Comparison of ENCODE assay signal across 8 cellular contexts in genomic region chr14:102509744-102510615, GRCh38. TPM values are rescaled to one million over a fixed set of nuclear protein-coding genes. Genes with fewer than 3 reads are reported as not detected.
DNase-seq lines count a peak whose midpoint lies in the region; ATAC-seq and TF ChIP-seq lines count a peak whose summit lies in the region.

Gene ANKRD9 (minus strand): TSS chr14:102509776. CDS start chr14:102507889, 1,887 bp downstream.

- intact Hi-C loops in dorsolateral prefrontal cortex (cut with DNase I): loop anchor here in 1 of 2 donors (10.0 kb wide), 1 partner anchor 545 kb away; the partner anchor contains the start of gene DYNC1H1
- intact Hi-C loops in right lobe of liver (cut with DNase I): loop anchor here in 1 of 2 donors (5.0 kb wide), 1 partner anchor 68 kb away; no protein-coding TSS in a partner anchor

- H3K4me3 ChIP-seq in dorsolateral prefrontal cortex: peak within 1 kb of the TSS; percentile 55 to 83 (median 70)
- peak within 1 kb of the TSS; percentile 41 to 63 (median 58) for H3K4me3 ChIP-seq in right lobe of liver

- H3K36me3 ChIP-seq in right lobe of liver: no peaks in the 10 kb centered on the region

- no peak for TF ChIP-seq POLR2A in right lobe of liver (IDR thresholded peaks at IDR 0.05)

- no peaks in the 10 kb centered on the region for H3K27me3 Mint-ChIP-seq in activated CD4-positive, alpha-beta memory T cell treated with anti-CD3 and anti-CD28 coated beads, Interleukin-2, amount 10 ng/mL, durations not matched to agents 7 days and 5 days

- TF ChIP-seq CTCF in dorsolateral prefrontal cortex (IDR thresholded peaks at IDR 0.05 in 54 of 56, conservative IDR thresholded peaks at IDR 0.05 in 2 of 56; ENCODE audit: low read depth in 1 of 56, partially characterized antibody in 56 of 56) (peak in 18 of 56 donors; percentile 8 to 45 (median 21)), right lobe of liver (IDR thresholded peaks at IDR 0.05) (no peak)

- POLR2A ChIA-PET in activated CD4-positive, alpha-beta memory T cell treated with anti-CD3 and anti-CD28 coated beads, Interleukin-2, amount 10 ng/mL, durations not matched to agents 7 days and 5 days (lab: Charles Lee): interaction anchor here (0.9 to 1.7 kb wide), 4 partner anchors 10 to 824 kb away, joined by 3 to 8 read pairs (median 4); partner anchors contain the start of gene EIF5

- H3K9me3 Mint-ChIP-seq in activated CD4-positive, alpha-beta memory T cell treated with anti-CD3 and anti-CD28 coated beads, Interleukin-2, amount 10 ng/mL, durations not matched to agents 7 days and 5 days: no peaks in the 10 kb centered on the region

- ATAC-seq in GM19328 (IDR thresholded peaks at IDR 0.05; ENCODE audit: unreplicated experiment): peak; percentile 83
- peak; percentile 81 for ATAC-seq in HG03460 (IDR thresholded peaks at IDR 0.05; ENCODE audit: unreplicated experiment)
- peak; percentile 88 to 93 (median 90) for ATAC-seq in right lobe of liver

- H3K9me3 ChIP-seq in right lobe of liver: no peaks in the 10 kb centered on the region

- H3K27ac Mint-ChIP-seq in activated CD4-positive, alpha-beta memory T cell treated with anti-CD3 and anti-CD28 coated beads, Interleukin-2, amount 10 ng/mL, durations not matched to agents 7 days and 5 days: no peak within 1 kb of the TSS

- DNase-seq in Ammon's horn (ENCODE audit: low spot score) (peak; percentile 92), NCI-H748 treated with DMSO at 0.1 percent for 48 hours (lab: John Stamatoyannopoulos, UW) (peak; percentile 82), dorsolateral prefrontal cortex (peak; percentile 74 to 94 (median 87)), right lobe of liver (peak; percentile 96)
- DNase-seq in activated CD4-positive, alpha-beta memory T cell treated with anti-CD3 and anti-CD28 coated beads, Interleukin-2, amount 10 ng/mL, durations not matched to agents 7 days and 5 days: peak; percentile 92
- peak; percentile 93 for DNase-seq in stimulated activated CD4-positive, alpha-beta T cell treated with anti-CD3 and anti-CD28 coated beads, Interleukin-2, amount 100 ng/mL, for 48 hours

- H3K36me3 Mint-ChIP-seq in activated CD4-positive, alpha-beta memory T cell treated with anti-CD3 and anti-CD28 coated beads, Interleukin-2, amount 10 ng/mL, durations not matched to agents 7 days and 5 days (ENCODE audit: low read depth): no peaks in the 10 kb centered on the region

- peaks cover 17% of the 10 kb centered on the region for H3K4me1 Mint-ChIP-seq in activated CD4-positive, alpha-beta memory T cell treated with anti-CD3 and anti-CD28 coated beads, Interleukin-2, amount 10 ng/mL, durations not matched to agents 7 days and 5 days

- WGBS in right lobe of liver (ENCODE audit: insufficient coverage, low coverage, low lambda C conversion rate, missing lambda C conversion rate): 12% methylated on average over 20 of the region's 91 CpGs

- CTCF ChIA-PET in activated CD4-positive, alpha-beta memory T cell treated with anti-CD3 and anti-CD28 coated beads, Interleukin-2, amount 10 ng/mL, durations not matched to agents 7 days and 5 days (lab: Charles Lee): interaction anchor here (0.8 to 1.6 kb wide), 5 partner anchors 8 to 72 kb away, joined by 3 to 15 read pairs (median 4); no protein-coding TSS in a partner anchor

- H3K4me1 ChIP-seq in right lobe of liver: peaks cover 0 to 6% (median 0%) of the 10 kb centered on the region in 4 donors

- peak within 1 kb of the TSS in 57 of 59 donors; percentile 45 to 93 (median 86) for H3K27ac ChIP-seq in dorsolateral prefrontal cortex
- peak within 1 kb of the TSS; percentile 26 to 85 (median 76) for H3K27ac ChIP-seq in right lobe of liver

- H3K27me3 ChIP-seq in dorsolateral prefrontal cortex (no peaks in the 10 kb centered on the region), right lobe of liver (no peaks in the 10 kb centered on the region)

- peak within 1 kb of the TSS; percentile 75 for H3K4me3 Mint-ChIP-seq in activated CD4-positive, alpha-beta memory T cell treated with anti-CD3 and anti-CD28 coated beads, Interleukin-2, amount 10 ng/mL, durations not matched to agents 7 days and 5 days

RNA-seq across cellular contexts. Expression of gene ANKRD9, which starts in this region (rescaled TPM):
- 10 to 100 TPM; 11.2 to 12.3 TPM for total RNA-seq in activated CD4-positive, alpha-beta memory T cell treated with anti-CD3 and anti-CD28 coated beads, Interleukin-2, amount 10 ng/mL, durations not matched to agents 7 days and 5 days
- total RNA-seq in dorsolateral prefrontal cortex: 100 to 1,000 TPM in 1 of 120 experiments, 10 to 100 TPM in 119; 20.1 to 115 (median 36.3) TPM
- total RNA-seq in right lobe of liver: 10 to 100 TPM in 2 of 6 experiments, 1 to 10 TPM in 4; 7.5 to 33.8 (median 8.9) TPM

Comparison
In these comparisons a context has a peak if more than half of its experiments do, and no peak if none do; other contexts are left out.
1. Peak in every context shown above with its lines: DNase-seq, ATAC-seq, H3K4me3 ChIP-seq and H3K27ac ChIP-seq.